In genomic region chr11:94424662-94425061, GRCh38 we compare ENCODE assay signal across 21 cellular contexts. TPM values are rescaled to one million over a fixed set of nuclear protein-coding genes. Genes with fewer than 3 reads are reported as not detected.
"Had no signal": no experiment of that assay in that cellular context is flagged by ENCODE, and none has a peak within 500 bp of the region (broad histone marks: within the 10 kb centered on the region; RNA-seq: fewer than 3 reads in every experiment).

No MANE protein-coding gene starts in this region.

- H3K4me3 Mint-ChIP-seq: activated B cell treated with CpG ODN at 0.5 μM for 24 hours; activated CD4-positive, alpha-beta T cell treated with anti-CD3 and anti-CD28 coated beads, Interleukin-2, amount 10 ng/mL, durations not matched to agents 7 days and 5 days; activated naive CD4-positive, alpha-beta T cell treated with anti-CD3 and anti-CD28 coated beads, Interleukin-2, amount 10 ng/mL, durations not matched to agents 7 days and 5 days; activated T-helper 17 cell treated with anti-CD3 and anti-CD28 coated beads, Interleukin-2, amount 50 U/mL, for 72 hours; brain; naive B cell; stimulated activated effector memory CD8-positive, alpha-beta T cell treated with anti-CD3 and anti-CD28 coated beads, Interleukin-12 subunit alpha, Interleukin-12 subunit beta, amount 100 ng/mL, for 72 hours; T-helper 1 cell treated with Interleukin-12 subunit alpha and Interleukin-12 subunit beta and Interleukin-4 antibody, amounts not matched to agents 30 μg/mL and 1 μg/mL, for 36 hours had no signal

- H3K36me3 ChIP-seq: adrenal gland had no signal

- H3K27me3 Mint-ChIP-seq: activated B cell treated with CpG ODN at 0.5 μM for 24 hours; activated CD4-positive, alpha-beta T cell treated with anti-CD3 and anti-CD28 coated beads, Interleukin-2, amount 10 ng/mL, durations not matched to agents 7 days and 5 days; activated naive CD4-positive, alpha-beta T cell treated with anti-CD3 and anti-CD28 coated beads, Interleukin-2, amount 10 ng/mL, durations not matched to agents 7 days and 5 days; activated T-helper 17 cell treated with anti-CD3 and anti-CD28 coated beads, Interleukin-2, amount 50 U/mL, for 72 hours; brain; naive B cell had no signal

- H3K4me3 ChIP-seq: adrenal gland, esophagus squamous epithelium, lung, right atrium auricular region, SK-N-MC, smooth muscle cell, tibial artery had no signal

- H3K27me3 ChIP-seq: adrenal gland, esophagus squamous epithelium, right atrium auricular region, tibial artery had no signal

- FAIRE-seq: endometrium, TTC549 had no signal

- H3K27ac ChIP-seq: adrenal gland, esophagus squamous epithelium, right atrium auricular region, SK-N-MC, tibial artery had no signal

- H3K9me3 Mint-ChIP-seq: activated CD4-positive, alpha-beta T cell treated with anti-CD3 and anti-CD28 coated beads, Interleukin-2, amount 10 ng/mL, durations not matched to agents 7 days and 5 days; activated T-helper 17 cell treated with anti-CD3 and anti-CD28 coated beads, Interleukin-2, amount 50 U/mL, for 72 hours; stimulated activated effector memory CD8-positive, alpha-beta T cell treated with anti-CD3 and anti-CD28 coated beads, Interleukin-12 subunit alpha, Interleukin-12 subunit beta, amount 100 ng/mL, for 72 hours had no signal

- H3K27ac Mint-ChIP-seq: activated B cell treated with CpG ODN at 0.5 μM for 24 hours; activated CD4-positive, alpha-beta T cell treated with anti-CD3 and anti-CD28 coated beads, Interleukin-2, amount 10 ng/mL, durations not matched to agents 7 days and 5 days; activated naive CD4-positive, alpha-beta T cell treated with anti-CD3 and anti-CD28 coated beads, Interleukin-2, amount 10 ng/mL, durations not matched to agents 7 days and 5 days; activated T-helper 17 cell treated with anti-CD3 and anti-CD28 coated beads, Interleukin-2, amount 50 U/mL, for 72 hours; brain; stimulated activated effector memory CD8-positive, alpha-beta T cell treated with anti-CD3 and anti-CD28 coated beads, Interleukin-12 subunit alpha, Interleukin-12 subunit beta, amount 100 ng/mL, for 72 hours; T-helper 1 cell treated with Interleukin-12 subunit alpha and Interleukin-12 subunit beta and Interleukin-4 antibody, amounts not matched to agents 30 μg/mL and 1 μg/mL, for 36 hours had no signal

- H3K4me2 ChIP-seq: smooth muscle cell had no signal

- DNase-seq: activated B cell treated with CpG ODN at 0.5 μM for 24 hours; activated CD4-positive, alpha-beta T cell treated with anti-CD3 and anti-CD28 coated beads, Interleukin-2, amount 10 ng/mL, durations not matched to agents 7 days and 5 days; activated CD8-positive, alpha-beta memory T cell treated with anti-CD3 and anti-CD28 coated beads for 24 hours; activated naive CD4-positive, alpha-beta T cell treated with anti-CD3 and anti-CD28 coated beads, Interleukin-2, amount 10 ng/mL, durations not matched to agents 7 days and 5 days; adrenal gland; esophagus squamous epithelium; hippocampal formation; left cardiac atrium; naive B cell; tibial artery had no signal

- H3K9me3 ChIP-seq: adrenal gland had no signal

- H3K4me1 Mint-ChIP-seq: activated naive CD4-positive, alpha-beta T cell treated with anti-CD3 and anti-CD28 coated beads, Interleukin-2, amount 10 ng/mL, durations not matched to agents 7 days and 5 days; brain; stimulated activated effector memory CD8-positive, alpha-beta T cell treated with anti-CD3 and anti-CD28 coated beads, Interleukin-12 subunit alpha, Interleukin-12 subunit beta, amount 100 ng/mL, for 72 hours had no signal

- H3K4me1 ChIP-seq: adrenal gland, esophagus squamous epithelium, right atrium auricular region, tibial artery had no signal

- ATAC-seq: activated T-helper 17 cell treated with anti-CD3 and anti-CD28 coated beads, Interleukin-2, amount 50 U/mL, for 72 hours; left cardiac atrium; stimulated activated effector memory CD8-positive, alpha-beta T cell treated with anti-CD3 and anti-CD28 coated beads, Interleukin-12 subunit alpha, Interleukin-12 subunit beta, amount 100 ng/mL, for 72 hours had no signal

RNA-seq across cellular contexts. Expression of gene GPR83, which starts 23.4 kb away (rescaled TPM):
- total RNA-seq: esophagus squamous epithelium, glomerular endothelial cell had no signal
